In the genomic region with DNA sequence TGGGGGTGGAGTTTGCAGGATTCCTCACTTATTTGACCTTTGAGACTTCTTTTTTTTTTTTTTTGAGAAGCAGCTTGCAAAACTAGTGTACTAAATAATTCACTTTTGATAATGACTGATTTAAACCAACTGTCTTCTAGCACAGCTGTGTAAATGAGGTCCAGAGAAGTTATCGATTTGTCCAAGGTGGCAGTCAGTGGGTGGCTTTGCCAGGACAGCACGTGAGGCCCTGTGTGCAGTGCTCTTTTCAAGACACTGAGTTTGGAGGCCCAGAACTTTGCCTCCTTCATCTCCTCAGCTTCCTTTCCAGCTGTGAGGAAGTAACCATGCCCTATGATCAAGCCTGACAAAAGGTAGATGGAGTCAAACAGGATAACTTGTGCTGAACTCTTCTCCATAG, we compare ENCODE assay signal across 23 cellular contexts.
"Had no signal": no experiment of that assay in that cellular context is flagged by ENCODE, and none has a peak within 500 bp of the region (broad histone marks: within the 10 kb centered on the region; RNA-seq: fewer than 3 reads in every experiment).

No MANE protein-coding gene starts in this region.

- H3K27me3 Mint-ChIP-seq: effector memory CD8-positive, alpha-beta T cell; memory B cell had no signal

- H3K9me3 Mint-ChIP-seq: dendritic cell treated with granulocyte-macrophage colony-stimulating factor and Interleukin-4, amounts not matched to agents 40 ng/mL and 50 ng/mL, for 4 days; effector memory CD8-positive, alpha-beta T cell; endodermal cell; memory B cell had no signal

- H3K27ac ChIP-seq: colonic mucosa, epithelial cell of prostate, esophagus squamous epithelium, gastrocnemius medialis had no signal

- H3K27ac Mint-ChIP-seq: dendritic cell treated with granulocyte-macrophage colony-stimulating factor and Interleukin-4, amounts not matched to agents 40 ng/mL and 50 ng/mL, for 4 days; effector memory CD8-positive, alpha-beta T cell; endodermal cell; memory B cell had no signal

- H3K4me3 Mint-ChIP-seq: dendritic cell treated with granulocyte-macrophage colony-stimulating factor and Interleukin-4, amounts not matched to agents 40 ng/mL and 50 ng/mL, for 4 days; effector memory CD8-positive, alpha-beta T cell; endodermal cell; memory B cell had no signal

- H3K36me3 Mint-ChIP-seq: memory B cell had no signal

- H3K9me3 ChIP-seq: colonic mucosa, esophagus squamous epithelium, gastrocnemius medialis, heart right ventricle had no signal

- H3K27me3 ChIP-seq: colonic mucosa, esophagus squamous epithelium, gastrocnemius medialis, heart right ventricle had no signal

- ATAC-seq: effector memory CD8-positive, alpha-beta T cell; esophagus mucosa; gastrocnemius medialis; heart right ventricle; left colon; left lobe of liver; left ventricle myocardium superior had no signal

- H3K36me3 ChIP-seq: colonic mucosa, esophagus squamous epithelium, gastrocnemius medialis had no signal

- H3K4me3 ChIP-seq: colonic mucosa, esophagus squamous epithelium, gastrocnemius medialis, heart right ventricle, lung had no signal

- DNase-seq: colonic mucosa; cortex of kidney; effector CD8-positive, alpha-beta T cell; effector memory CD8-positive, alpha-beta T cell; endodermal cell; esophagus squamous epithelium; foreskin fibroblast; foreskin melanocyte; gastrocnemius medialis; glutamatergic neuron; head of caudate nucleus; heart right ventricle; hippocampal formation; left colon; left ventricle myocardium superior; mammary epithelial cell; midbrain had no signal

- H3K4me1 ChIP-seq: colonic mucosa had no signal
